In the genomic region with DNA sequence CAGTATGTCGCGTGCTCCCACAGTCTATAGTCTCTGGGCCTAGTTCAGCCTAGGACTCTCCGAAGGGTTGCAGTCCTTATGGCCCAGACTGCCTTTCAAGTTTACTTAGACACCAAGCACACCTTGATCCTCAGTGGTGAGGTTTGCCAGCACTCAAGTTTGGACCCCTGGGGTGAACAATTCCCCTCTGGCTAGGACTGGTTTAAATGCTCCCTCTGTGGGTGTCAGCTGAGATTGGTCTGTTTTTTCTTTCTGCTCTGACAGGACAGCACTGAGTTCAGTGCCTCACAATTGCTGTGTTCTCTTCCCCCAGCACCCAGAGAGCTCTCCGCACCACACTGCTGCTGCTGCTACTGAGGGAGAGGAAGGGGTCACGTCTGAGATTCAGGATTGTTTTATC, we compare ENCODE assay signal across 1 cellular context.
TF ChIP-seq lines count a peak whose summit lies in the region.

No MANE protein-coding gene starts in this region.

TF ChIP-seq in H1, 55 proteins besides CTCF, POLR2A, EP300 and RAD21:
- TF ChIP-seq SP1 (IDR thresholded peaks at IDR 0.05; ENCODE audit: low read depth, low read length) (no peak), BACH1 (IDR thresholded peaks at IDR 0.05; ENCODE audit: low read length) (no peak), BRCA1 (IDR thresholded peaks at IDR 0.05; ENCODE audit: low read depth, low read length) (no peak), BCL11A (IDR thresholded peaks at IDR 0.05; ENCODE audit: low read depth in 2 of 2, low read length in 2 of 2) (no peak), RFX5 (IDR thresholded peaks at IDR 0.05; ENCODE audit: borderline replicate concordance, low read depth, low read length) (no peak), KDM5A (IDR thresholded peaks at IDR 0.05; ENCODE audit: low read length) (no peak), TBP (IDR thresholded peaks at IDR 0.05; ENCODE audit: low read depth, low read length) (no peak), GTF2F1 (IDR thresholded peaks at IDR 0.05; ENCODE audit: borderline replicate concordance, low read depth, low read length) (no peak), HDAC6 (IDR thresholded peaks at IDR 0.05; ENCODE audit: low read depth, low read length) (no peak), RXRA (IDR thresholded peaks at IDR 0.05; ENCODE audit: insufficient read depth, low read depth, low read length) (no peak), EZH2 (IDR thresholded peaks at IDR 0.05; ENCODE audit: low read depth, low read length, severe bottlenecking) (no peak), CBX8 (IDR thresholded peaks at IDR 0.05; ENCODE audit: borderline replicate concordance, low read depth, low read length) (no peak), POLR2AphosphoS5 (IDR thresholded peaks at IDR 0.05; ENCODE audit: low read depth, low read length) (no peak), RNF2 (IDR thresholded peaks at IDR 0.05; ENCODE audit: borderline replicate concordance, low read depth, low read length, missing control alignments, poor library complexity, severe bottlenecking) (no peak), HDAC2 (IDR thresholded peaks at IDR 0.05; ENCODE audit: borderline replicate concordance in 1 of 2, low read depth in 2 of 2, low read length in 2 of 2) (no peak)
